ENCODE assay signal across 8 cellular contexts in genomic region chr4:7067147-7067522, GRCh38. TPM values are rescaled to one million over a fixed set of nuclear protein-coding genes. Genes with fewer than 3 reads are reported as not detected.
A peak's percentile ranks its signal among the peaks of the same experiment; 100 is the strongest.
DNase-seq lines count a peak whose midpoint lies in the region; ATAC-seq and TF ChIP-seq lines count a peak whose summit lies in the region.

No MANE protein-coding gene starts in this region.

- H3K27ac Mint-ChIP-seq in mesothelial cell of epicardium = peak overlapping the region; percentile 80

- no peaks in the 10 kb centered on the region for H3K27me3 ChIP-seq in body of pancreas
- H3K27me3 ChIP-seq in uterus = no peaks in the 10 kb centered on the region

- H3K27ac ChIP-seq in body of pancreas (peak overlapping the region; percentile 74 to 94 (median 87)), uterus (peak overlapping the region; percentile 52 to 79)

- peaks cover 27% of the 10 kb centered on the region for H3K4me1 Mint-ChIP-seq in mesothelial cell of epicardium

- no peaks in the 10 kb centered on the region for H3K9me3 Mint-ChIP-seq in mesothelial cell of epicardium

- TF ChIP-seq CTCF in LNCaP clone FGC (IDR thresholded peaks at IDR 0.05; ENCODE audit: control insufficient read depth, extremely low read depth, insufficient read depth) (no peak), body of pancreas (IDR thresholded peaks at IDR 0.05) (no peak), mesothelial cell of epicardium (IDR thresholded peaks at IDR 0.05; ENCODE audit: unreplicated experiment) (no peak), uterus (IDR thresholded peaks at IDR 0.05) (no peak)

- peaks cover 9% of the 10 kb centered on the region for H3K27me3 Mint-ChIP-seq in mesothelial cell of epicardium (ENCODE audit: low read depth)

- ATAC-seq in Right ventricle myocardium superior (ENCODE audit: poor library complexity) = no peak
- no peak for ATAC-seq in left ventricle myocardium superior
- ATAC-seq in body of pancreas = no peak
- no peak for ATAC-seq in GM18498 (IDR thresholded peaks at IDR 0.05; ENCODE audit: unreplicated experiment)

- intact Hi-C loops in Right ventricle myocardium superior (cut with DNase I) = no loop called here
- intact Hi-C loops in left ventricle myocardium superior (cut with micrococcal nuclease) = no loop called here
- intact Hi-C loops in body of pancreas (cut with DNase I) = no loop called here
- intact Hi-C loops in uterus (cut with DNase I; ENCODE audit: low total_unique reads) = no loop called here

- H3K9me3 ChIP-seq in body of pancreas = no peaks in the 10 kb centered on the region
- H3K9me3 ChIP-seq in uterus = no peaks in the 10 kb centered on the region

- peaks cover 0 to 3% of the 10 kb centered on the region in 2 donors for H3K36me3 ChIP-seq in body of pancreas (replicated peaks in 1 of 2; ENCODE audit: insufficient read depth in 1 of 2, low read depth in 2 of 2)
- H3K36me3 ChIP-seq in uterus = no peaks in the 10 kb centered on the region

- WGBS in body of pancreas, 2 donors = 1 to 2% methylated on average over 10 to 19 of the region's 19 CpGs

- H3K4me1 ChIP-seq in body of pancreas = peaks cover 24% of the 10 kb centered on the region
- H3K4me1 ChIP-seq in uterus = peaks cover 0 to 16% of the 10 kb centered on the region in 2 donors

- H3K36me3 Mint-ChIP-seq in mesothelial cell of epicardium = peaks cover 17% of the 10 kb centered on the region

- peak overlapping the region; percentile 88 for H3K4me3 Mint-ChIP-seq in mesothelial cell of epicardium

- H3K4me3 ChIP-seq in LNCaP clone FGC (ENCODE audit: low read depth, low read length) (peak overlapping the region; percentile 93), body of pancreas (peak overlapping the region; percentile 83 to 92), uterus (peak overlapping the region; percentile 58 to 66)

- DNase-seq in Right ventricle myocardium superior (peak; percentile 37), left ventricle myocardium superior (no peak), LNCaP clone FGC (ENCODE audit: low read depth) (no peak), body of pancreas (peak in 2 of 4 donors; percentile 57 to 62), mesothelial cell of epicardium (ENCODE audit: low spot score in 2 of 2, unreplicated experiment in 2 of 2) (no peak), uterus (no peak), DMS153 (lab: John Stamatoyannopoulos, UW) (no peak)

- TF ChIP-seq POLR2A in body of pancreas (IDR thresholded peaks at IDR 0.05) (no peak), uterus (IDR thresholded peaks at IDR 0.05) (no peak)

RNA-seq across cellular contexts. Expression of gene GRPEL1, which starts 0.7 kb away (rescaled TPM):
- total RNA-seq in Right ventricle myocardium superior (60.2 TPM), left ventricle myocardium superior (62.7 TPM), body of pancreas (10 to 100 TPM in 1 of 2 donors, 1 to 10 TPM in 1; 6.6 to 10.6 TPM), mesothelial cell of epicardium (15.5 to 17.9 TPM (median 17.3 TPM) in 3 replicates), uterus (10 to 100 TPM in 3 of 4 donors, 1 to 10 TPM in 1; 7.4 to 55.0 (median 21.4) TPM)

RNA-seq across cellular contexts. Expression of gene TADA2B, which starts 24.0 kb away (rescaled TPM):
- total RNA-seq in Right ventricle myocardium superior (35.5 TPM), left ventricle myocardium superior (34.6 TPM), body of pancreas (10 to 100 TPM; 18.1 to 20.0 TPM), mesothelial cell of epicardium (16.5 to 19.0 TPM (median 17.4 TPM) in 3 replicates), uterus (10 to 100 TPM; 14.1 to 24.0 (median 21.1) TPM)
